8 cellular contexts compared by ENCODE assay signal in the genomic region with DNA sequence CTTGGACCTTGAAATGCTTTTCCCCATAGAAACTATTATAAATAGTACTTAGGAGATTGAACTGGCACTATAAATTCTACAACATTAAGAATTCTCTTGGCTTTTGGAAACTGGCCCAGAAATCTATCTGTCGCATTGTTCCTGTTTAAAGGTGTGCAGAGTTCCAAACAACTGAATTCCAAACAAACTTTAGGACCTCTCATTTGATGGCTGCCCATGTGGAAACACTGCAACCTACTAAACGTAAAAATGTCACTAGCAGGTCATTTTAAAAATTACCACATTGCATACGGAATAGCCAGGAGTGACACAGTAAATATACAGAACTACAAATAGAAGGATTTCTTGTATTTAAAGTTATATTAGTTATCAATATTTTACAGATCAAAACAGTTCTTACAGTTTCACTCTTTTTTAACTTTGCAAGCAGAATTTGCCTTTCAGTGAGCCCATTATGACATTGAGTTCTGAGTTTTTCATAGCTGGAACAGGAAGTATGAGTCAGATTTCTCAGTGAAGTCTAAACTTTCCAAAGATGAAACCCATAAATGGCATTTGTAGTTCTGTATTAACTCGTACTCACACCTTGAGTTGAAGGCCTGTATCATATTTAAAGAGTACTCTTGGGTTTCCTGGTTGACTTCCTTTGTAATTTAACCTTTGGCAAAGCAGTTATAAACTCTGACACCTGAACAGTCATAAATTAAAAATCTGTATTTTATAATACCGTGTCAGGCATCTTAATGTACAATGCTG.
DNase-seq lines count a peak whose midpoint lies in the region; ATAC-seq and TF ChIP-seq lines count a peak whose summit lies in the region.

No MANE protein-coding gene starts in this region.

- H3K4me3 Mint-ChIP-seq in CD4-positive, alpha-beta memory T cell = peak overlapping the region in 3 of 8 donors; percentile 6 to 33 (median 6)

- ATAC-seq in GM19025 (IDR thresholded peaks at IDR 0.05; ENCODE audit: low read depth, unreplicated experiment) (peak; percentile 99), HG03097 (IDR thresholded peaks at IDR 0.05; ENCODE audit: low FRiP score, unreplicated experiment) (peak; percentile 94), foreskin keratinocyte (peak; percentile 93)

- no peaks in the 10 kb centered on the region for H3K27me3 ChIP-seq in CD4-positive, alpha-beta memory T cell (ENCODE audit: insufficient read depth, low read length)
- H3K27me3 ChIP-seq in foreskin keratinocyte = no peaks in the 10 kb centered on the region

- H3K9me3 ChIP-seq in CD4-positive, alpha-beta memory T cell (ENCODE audit: control insufficient read depth in 1 of 2, low read length in 2 of 2) = no peaks in the 10 kb centered on the region

- CTCF ChIA-PET in CD4-positive, alpha-beta memory T cell (lab: Charles Lee; ENCODE audit: partially characterized antibody) = no interaction called here

- H3K36me3 Mint-ChIP-seq in CD4-positive, alpha-beta memory T cell = peaks cover 3 to 11% of the 10 kb centered on the region in 2 donors

- intact Hi-C loops in CD4-positive, alpha-beta memory T cell (cut with micrococcal nuclease) = no loop called here

- peaks cover 0 to 2% (median 0%) of the 10 kb centered on the region in 8 donors for H3K9me3 Mint-ChIP-seq in CD4-positive, alpha-beta memory T cell

- H3K27ac Mint-ChIP-seq in CD4-positive, alpha-beta memory T cell = peak overlapping the region; percentile 27 to 85 (median 75)

- peaks cover 15% of the 10 kb centered on the region for H3K4me1 ChIP-seq in CD4-positive, alpha-beta memory T cell (ENCODE audit: insufficient read depth, low read length)
- H3K4me1 ChIP-seq in foreskin keratinocyte = peaks cover 21% of the 10 kb centered on the region

- no peak overlapping the region for H3K4me3 ChIP-seq in CD4-positive, alpha-beta memory T cell (ENCODE audit: low read length in 2 of 2)

- peak in 2 of 5 donors; percentile 4 to 6 for DNase-seq in CD4-positive, alpha-beta memory T cell
- DNase-seq in SIG-M5 (lab: John Stamatoyannopoulos, UW) (peak; percentile 24), foreskin keratinocyte (peak; percentile 27 to 61), activated gamma-delta T cell (lab: John Stamatoyannopoulos, UW) (no peak), DMS114 treated with DMSO at 0.1 percent for 48 hours (lab: John Stamatoyannopoulos, UW; ENCODE audit: unreplicated experiment) (no peak), NCI-H146 treated with DMSO at 0.1 percent for 48 hours (lab: John Stamatoyannopoulos, UW; ENCODE audit: unreplicated experiment) (no peak)

- TF ChIP-seq CTCF in foreskin keratinocyte (conservative IDR thresholded peaks at IDR 0.05) = no peak

- H3K27me3 Mint-ChIP-seq in CD4-positive, alpha-beta memory T cell = no peaks in the 10 kb centered on the region

- peaks cover 12 to 19% (median 13%) of the 10 kb centered on the region in 4 donors for H3K4me1 Mint-ChIP-seq in CD4-positive, alpha-beta memory T cell

- POLR2A ChIA-PET in CD4-positive, alpha-beta memory T cell (lab: Charles Lee; ENCODE audit: partially characterized antibody) = no interaction called here

- H3K36me3 ChIP-seq in CD4-positive, alpha-beta memory T cell (ENCODE audit: insufficient read depth, low read length) = no peaks in the 10 kb centered on the region

- H3K27ac ChIP-seq in CD4-positive, alpha-beta memory T cell (ENCODE audit: low read depth, low read length) = no peak overlapping the region
- H3K27ac ChIP-seq in foreskin keratinocyte = no peak overlapping the region

Comparison
In these comparisons a context has a peak if more than half of its experiments do, and no peak if none do; other contexts are left out.
1. DNase-seq: peak in SIG-M5 (single experiment) and foreskin keratinocyte (2 of 2); none in activated gamma-delta T cell (single experiment), DMS114 treated with DMSO at 0.1 percent for 48 hours (single experiment) and NCI-H146 treated with DMSO at 0.1 percent for 48 hours (single experiment).
2. Peak in every context shown above with its lines, with median percentiles within 50 percentile points of each other: ATAC-seq.